ENCODE assay signal across 26 cellular contexts in genomic region chr20:57117296-57117695, GRCh38.
A peak's percentile ranks its signal among the peaks of the same experiment; 100 is the strongest.
DNase-seq lines count a peak whose midpoint lies in the region; ATAC-seq, FAIRE-seq and TF ChIP-seq lines count a peak whose summit lies in the region.
"Had no signal": no experiment of that assay in that cellular context is flagged by ENCODE, and none has a peak within 500 bp of the region (broad histone marks: within the 10 kb centered on the region; RNA-seq: fewer than 3 reads in every experiment).

No MANE protein-coding gene starts in this region.

- H3K4me3 ChIP-seq in HepG2 (replicated peaks in 1 of 3; ENCODE audit: insufficient read depth in 1 of 3, low read depth in 2 of 3, low read length in 3 of 3) = no peak overlapping the region
- H3K4me3 ChIP-seq in right lobe of liver = no peak overlapping the region
- H3K4me3 ChIP-seq in K562 = no peak overlapping the region
- H3K4me3 ChIP-seq: BLaER1 treated with 17β-estradiol and CSF1 and Interleukin-3, amounts not matched to agents 10 nM and 100 nM had no signal

- BruUV-seq in HepG2 (replicated peaks; lab: Mats Ljungman, UMichigan) (no TSS peak), K562 (replicated peaks; lab: Mats Ljungman, UMichigan) (no TSS peak)

- H3K9me3 ChIP-seq in HepG2 (ENCODE audit: low read length) (no peaks in the 10 kb centered on the region), right lobe of liver (no peaks in the 10 kb centered on the region), K562 (replicated peaks; ENCODE audit: control insufficient read depth, insufficient read depth, low read depth, low read length) (no peaks in the 10 kb centered on the region)
- H3K9me3 ChIP-seq: SK-N-SH had no signal

- intact Hi-C loops in HepG2 (cut with micrococcal nuclease; ENCODE audit: unreplicated experiment) = no loop called here
- intact Hi-C loops in right lobe of liver (cut with DNase I) = no loop called here
- intact Hi-C loops in K562 (cut with micrococcal nuclease) = no loop called here

- H4K20me1 ChIP-seq in HepG2 (ENCODE audit: insufficient read depth, low read length) (no peaks in the 10 kb centered on the region), K562 (replicated peaks; ENCODE audit: control insufficient read depth, insufficient read depth, low read length) (no peaks in the 10 kb centered on the region)
- H4K20me1 ChIP-seq: BLaER1 treated with 17β-estradiol and CSF1 and Interleukin-3, amounts not matched to agents 10 nM and 100 nM had no signal

- no peak for TF ChIP-seq CTCF in HepG2 (CRISPR knock-in tag; IDR thresholded peaks at IDR 0.05)
- TF ChIP-seq CTCF in right lobe of liver (IDR thresholded peaks at IDR 0.05) = no peak
- TF ChIP-seq CTCF in K562 (IDR thresholded peaks at IDR 0.05 in 2 of 3, conservative IDR thresholded peaks at IDR 0.05 in 1 of 3; ENCODE audit: insufficient read depth in 2 of 3, low read depth in 1 of 3, low read length in 3 of 3) = no peak

- no peak overlapping the region for H3K9ac ChIP-seq in HepG2 (ENCODE audit: insufficient read depth, low read depth, low read length)
- peak overlapping the region in 1 of 2 experiments; percentile 26; a peak in 1 of 4 replicates for H3K9ac ChIP-seq in K562 (ENCODE audit: insufficient read depth in 1 of 2, low read depth in 2 of 2, low read length in 2 of 2)
- H3K9ac ChIP-seq: BLaER1 treated with 17β-estradiol and CSF1 and Interleukin-3, amounts not matched to agents 10 nM and 100 nM; SK-N-SH had no signal

- H3K27ac ChIP-seq in HepG2 (ENCODE audit: extremely low read length, insufficient read depth, low read length) (no peak overlapping the region), right lobe of liver (no peak overlapping the region), K562 (ENCODE audit: extremely low read depth, low read depth, low read length) (no peak overlapping the region)
- H3K27ac ChIP-seq: BLaER1 treated with 17β-estradiol and CSF1 and Interleukin-3, amounts not matched to agents 10 nM and 100 nM; RWPE1 had no signal

- TF ChIP-seq RAD21 in HepG2 (CRISPR knock-in tag; IDR thresholded peaks at IDR 0.05) (no peak), K562 (CRISPR knock-in tag; conservative IDR thresholded peaks at IDR 0.05 in 1 of 2, IDR thresholded peaks at IDR 0.05 in 1 of 2) (no peak)

- H3K79me2 ChIP-seq in HepG2 (ENCODE audit: insufficient read depth, low read length) = no peaks in the 10 kb centered on the region
- no peaks in the 10 kb centered on the region for H3K79me2 ChIP-seq in K562 (ENCODE audit: control insufficient read depth, insufficient read depth, low read length)

- no peaks in the 10 kb centered on the region for H3K36me3 ChIP-seq in HepG2 (replicated peaks in 1 of 2; ENCODE audit: control insufficient read depth in 1 of 2, insufficient read depth in 2 of 2, low read length in 2 of 2)
- H3K36me3 ChIP-seq in right lobe of liver = no peaks in the 10 kb centered on the region
- no peaks in the 10 kb centered on the region for H3K36me3 ChIP-seq in K562 (ENCODE audit: control insufficient read depth, insufficient read depth, low read length)
- H3K36me3 ChIP-seq: BLaER1 treated with 17β-estradiol and CSF1 and Interleukin-3, amounts not matched to agents 10 nM and 100 nM had no signal

- no peaks in the 10 kb centered on the region for H3K27me3 ChIP-seq in HepG2 (ENCODE audit: control insufficient read depth in 1 of 2, insufficient read depth in 2 of 2, low read length in 2 of 2)
- no peaks in the 10 kb centered on the region for H3K27me3 ChIP-seq in right lobe of liver
- peaks cover 0 to 21% of the 10 kb centered on the region in 2 experiments; a peak in 2 of 5 replicates for H3K27me3 ChIP-seq in K562 (ENCODE audit: control insufficient read depth in 2 of 2, insufficient read depth in 2 of 2, low read length in 2 of 2)
- H3K27me3 ChIP-seq: BLaER1 treated with 17β-estradiol and CSF1 and Interleukin-3, amounts not matched to agents 10 nM and 100 nM had no signal

- no peak for TF ChIP-seq EP300 in HepG2 (IDR thresholded peaks at IDR 0.05; ENCODE audit: low read depth in 2 of 2, low read length in 2 of 2)
- no peak for TF ChIP-seq EP300 in HepG2 (CRISPR knock-in tag; IDR thresholded peaks at IDR 0.05; ENCODE audit: borderline replicate concordance)
- no peak for TF ChIP-seq EP300 in K562 (IDR thresholded peaks at IDR 0.05; ENCODE audit: low read length)

- in situ Hi-C loops in HepG2 (cut with HindIII; ENCODE audit: extremely low pct_ligation_motif_present, low pct_unique_long_range_greater_than_20kb) = no loop called here
- in situ Hi-C loops in K562 (cut with MboI) = no loop called here

- CTCF ChIA-PET in HepG2 (lab: Yijun Ruan, JAX; ENCODE audit: low intra/inter-chr PET ratio, low total read pairs) (no interaction called here), K562 (lab: Yijun Ruan, JAX; ENCODE audit: low intra/inter-chr PET ratio) (no interaction called here)

- ATAC-seq in HepG2 (no peak), right lobe of liver (no peak), K562 (no peak), HG02610 (IDR thresholded peaks at IDR 0.05; ENCODE audit: unreplicated experiment) (no peak)
- ATAC-seq: T-helper 17 cell had no signal

- WGBS in HepG2 (ENCODE audit: low lambda C conversion rate) = 78% methylated on average over 7 of the region's 7 CpGs
- WGBS in right lobe of liver (ENCODE audit: insufficient coverage, low coverage, low lambda C conversion rate, missing lambda C conversion rate) = 100% methylated on average over 1 of the region's 7 CpGs
- 0% methylated on average over 3 of the region's 7 CpGs for WGBS in K562 (ENCODE audit: insufficient coverage, low coverage, missing lambda C conversion rate)

- H2AFZ ChIP-seq in HepG2 (ENCODE audit: low read length) (no peak overlapping the region), K562 (ENCODE audit: low read depth, low read length) (no peak overlapping the region)

- FAIRE-seq in HepG2 (lab: Jason Lieb, UNC) (no peak), K562 (lab: Jason Lieb, UNC) (no peak), urothelium cell line (lab: Jason Lieb, UNC) (peak; percentile 42)
- FAIRE-seq: GM18507 had no signal

- H3K4me2 ChIP-seq in HepG2 (ENCODE audit: low read depth, low read length) = no peak overlapping the region
- no peak overlapping the region for H3K4me2 ChIP-seq in K562 (ENCODE audit: insufficient read depth, low read length)
- H3K4me2 ChIP-seq: BLaER1 treated with 17β-estradiol and CSF1 and Interleukin-3, amounts not matched to agents 10 nM and 100 nM; SK-N-SH had no signal

- H3K4me1 ChIP-seq in HepG2 (ENCODE audit: insufficient read depth, low read length) = no peaks in the 10 kb centered on the region
- H3K4me1 ChIP-seq in right lobe of liver = no peaks in the 10 kb centered on the region
- H3K4me1 ChIP-seq in K562 (replicated peaks in 1 of 2; ENCODE audit: control insufficient read depth in 2 of 2, insufficient read depth in 2 of 2, low read length in 2 of 2) = no peaks in the 10 kb centered on the region; a peak in 1 of 5 replicates

- no peak for DNase-seq in HepG2 (ENCODE audit: low spot score)
- DNase-seq in right lobe of liver = no peak
- DNase-seq in NCI-H69 (lab: John Stamatoyannopoulos, UW) = peak; percentile 15
- no peak for DNase-seq in K562 (ENCODE audit: extremely low read depth in 1 of 4, low spot score in 3 of 4)
- DNase-seq in urothelium cell line (ENCODE audit: low spot score) = no peak
- no peak for DNase-seq in NCI-H1105 (lab: John Stamatoyannopoulos, UW)
- DNase-seq in HuH-7 (ENCODE audit: low spot score) = no peak
- DNase-seq: AML-193; CD4-positive, alpha-beta memory T cell; COR-L47; DMS79; HCEC 1CT; NCI-H1092; NCI-H1436; NCI-H187; NCI-H446; NCI-H524 treated with DMSO at 0.1 percent for 48 hours; SIG-M5; SK-N-SH; SW 1271; T-helper 17 cell; T1000 had no signal

- H3K9me1 ChIP-seq in K562 (ENCODE audit: control insufficient read depth, insufficient read depth, low read length) = no peaks in the 10 kb centered on the region

- POLR2A ChIA-PET in HepG2 (lab: Yijun Ruan, JAX) (no interaction called here), K562 (lab: Yijun Ruan, JAX) (no interaction called here)

- TF ChIP-seq POLR2A in HepG2 (IDR thresholded peaks at IDR 0.05; ENCODE audit: insufficient read depth in 1 of 2, low read depth in 2 of 2, low read length in 2 of 2) (no peak), right lobe of liver (IDR thresholded peaks at IDR 0.05) (no peak), K562 (conservative IDR thresholded peaks at IDR 0.05) (no peak)

TF ChIP-seq in HepG2, 621 proteins besides CTCF, POLR2A, EP300 and RAD21 (continues in another document):
- TF ChIP-seq ZNF232 (CRISPR knock-in tag; IDR thresholded peaks at IDR 0.05; ENCODE audit: borderline replicate concordance) (no peak), POGK (CRISPR knock-in tag; conservative IDR thresholded peaks at IDR 0.05) (no peak), TAF1 (CRISPR knock-in tag; IDR thresholded peaks at IDR 0.05) (no peak)

TF ChIP-seq in K562, 482 proteins besides CTCF, POLR2A, EP300 and RAD21 (continues in another document):
- no peak for TF ChIP-seq ZNF263 (CRISPR knock-in tag; IDR thresholded peaks at IDR 0.05; ENCODE audit: borderline replicate concordance)
- TF ChIP-seq, protein P1, sequence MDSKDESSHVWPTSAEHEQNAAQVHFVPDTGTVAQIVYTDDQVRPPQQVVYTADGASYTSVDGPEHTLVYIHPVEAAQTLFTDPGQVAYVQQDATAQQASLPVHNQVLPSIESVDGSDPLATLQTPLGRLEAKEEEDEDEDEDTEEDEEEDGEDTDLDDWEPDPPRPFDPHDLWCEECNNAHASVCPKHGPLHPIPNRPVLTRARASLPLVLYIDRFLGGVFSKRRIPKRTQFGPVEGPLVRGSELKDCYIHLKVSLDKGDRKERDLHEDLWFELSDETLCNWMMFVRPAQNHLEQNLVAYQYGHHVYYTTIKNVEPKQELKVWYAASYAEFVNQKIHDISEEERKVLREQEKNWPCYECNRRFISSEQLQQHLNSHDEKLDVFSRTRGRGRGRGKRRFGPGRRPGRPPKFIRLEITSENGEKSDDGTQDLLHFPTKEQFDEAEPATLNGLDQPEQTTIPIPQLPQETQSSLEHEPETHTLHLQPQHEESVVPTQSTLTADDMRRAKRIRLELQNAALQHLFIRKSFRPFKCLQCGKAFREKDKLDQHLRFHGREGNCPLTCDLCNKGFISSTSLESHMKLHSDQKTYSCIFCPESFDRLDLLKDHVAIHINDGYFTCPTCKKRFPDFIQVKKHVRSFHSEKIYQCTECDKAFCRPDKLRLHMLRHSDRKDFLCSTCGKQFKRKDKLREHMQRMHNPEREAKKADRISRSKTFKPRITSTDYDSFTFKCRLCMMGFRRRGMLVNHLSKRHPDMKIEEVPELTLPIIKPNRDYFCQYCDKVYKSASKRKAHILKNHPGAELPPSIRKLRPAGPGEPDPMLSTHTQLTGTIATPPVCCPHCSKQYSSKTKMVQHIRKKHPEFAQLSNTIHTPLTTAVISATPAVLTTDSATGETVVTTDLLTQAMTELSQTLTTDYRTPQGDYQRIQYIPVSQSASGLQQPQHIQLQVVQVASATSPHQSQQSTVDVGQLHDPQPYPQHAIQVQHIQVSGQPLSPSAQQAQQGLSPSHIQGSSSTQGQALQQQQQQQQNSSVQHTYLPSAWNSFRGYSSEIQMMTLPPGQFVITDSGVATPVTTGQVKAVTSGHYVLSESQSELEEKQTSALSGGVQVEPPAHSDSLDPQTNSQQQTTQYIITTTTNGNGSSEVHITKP (IDR thresholded peaks at IDR 0.05; ENCODE audit: partially characterized antibody) = no peak

Comparison
In these comparisons a context has a peak if more than half of its experiments do, and no peak if none do; other contexts are left out.
1. Of the 241 proteins assayed by ChIP-seq in both HepG2 and K562: peak only in HepG2: none; only in K562: TFE3; in both: RAD51; in neither: 238; mixed calls (peak in some experiments, not most) for 1.